Comparison of ENCODE assay signal across 14 cellular contexts in genomic region chr22:45717787-45718186, GRCh38. TPM values are rescaled to one million over a fixed set of nuclear protein-coding genes. Genes with fewer than 3 reads are reported as not detected.
A peak's percentile ranks its signal among the peaks of the same experiment; 100 is the strongest.
DNase-seq lines count a peak whose midpoint lies in the region; ATAC-seq and TF ChIP-seq lines count a peak whose summit lies in the region.
"Had no signal": no experiment of that assay in that cellular context is flagged by ENCODE, and none has a peak within 500 bp of the region (broad histone marks: within the 10 kb centered on the region; RNA-seq: fewer than 3 reads in every experiment).

No MANE protein-coding gene starts in this region.

- TF ChIP-seq RAD21 in HCT116 (IDR thresholded peaks at IDR 0.05; ENCODE audit: low read depth) = no peak

- no peak overlapping the region for H3K4me3 ChIP-seq in ACC112 (ENCODE audit: low read depth, low read length)
- no peak overlapping the region for H3K4me3 ChIP-seq in HCT116 (replicated peaks in 1 of 2; ENCODE audit: low read depth in 1 of 2, low read length in 2 of 2)
- no peak overlapping the region for H3K4me3 ChIP-seq in fibroblast of villous mesenchyme (ENCODE audit: low read depth, low read length)
- H3K4me3 ChIP-seq: psoas muscle had no signal

- CTCF ChIA-PET in HCT116 (lab: Charles Lee) = no interaction called here

- H3K4me1 ChIP-seq in ACC112 (ENCODE audit: control insufficient read depth, insufficient read depth, low read length, unreplicated experiment) (peaks cover 12% of the 10 kb centered on the region), HCT116 (ENCODE audit: control insufficient read depth in 1 of 2, insufficient read depth in 2 of 2, low read length in 2 of 2) (peaks cover 0 to 12% of the 10 kb centered on the region in 2 experiments; a peak in 2 of 4 replicates)

- POLR2A ChIA-PET in HCT116 (lab: Charles Lee) = no interaction called here

- H3K79me2 ChIP-seq in ACC112 (ENCODE audit: control insufficient read depth, insufficient read depth, low read length, unreplicated experiment) (peaks cover 10% of the 10 kb centered on the region), HCT116 (ENCODE audit: insufficient read depth, low read length) (peaks cover 26% of the 10 kb centered on the region)

- intact Hi-C loops in HCT116 (cut with micrococcal nuclease) = no loop called here

- RAD21 ChIA-PET in HCT116 (lab: Charles Lee; ENCODE audit: low non-redundant PET in 1 of 2, low total read pairs in 2 of 2, uncharacterized antibody in 2 of 2, unreplicated experiment in 2 of 2) = no interaction called here

- H3K9me3 ChIP-seq in HCT116 (ENCODE audit: control insufficient read depth in 1 of 2, insufficient read depth in 1 of 2, low read depth in 1 of 2, low read length in 2 of 2) = no peaks in the 10 kb centered on the region
- H3K9me3 ChIP-seq: psoas muscle had no signal

- TF ChIP-seq POLR2A in HCT116 (IDR thresholded peaks at IDR 0.05; ENCODE audit: borderline replicate concordance, extremely low read depth, insufficient read depth, insufficient read length) = no peak

- TF ChIP-seq CTCF in HCT116 (IDR thresholded peaks at IDR 0.05 in 2 of 3, conservative IDR thresholded peaks at IDR 0.05 in 1 of 3; ENCODE audit: borderline replicate concordance in 1 of 3, insufficient read depth in 1 of 3, low read depth in 2 of 3, low read length in 2 of 3) (no peak), fibroblast of villous mesenchyme (IDR thresholded peaks at IDR 0.05; ENCODE audit: insufficient read depth, low read depth, low read length) (no peak)

- H3K27ac ChIP-seq in ACC112 (ENCODE audit: low read depth, low read length) = peak overlapping the region; percentile 29
- no peak overlapping the region for H3K27ac ChIP-seq in HCT116 (ENCODE audit: low read depth, low read length)
- H3K27ac ChIP-seq: psoas muscle had no signal

- H4K20me1 ChIP-seq in HCT116 (ENCODE audit: insufficient read depth) = 0 out of 2 replicates have a peak, but pooled peaks cover 4% of the 10 kb centered on the region

- no TSS peak for BruUV-seq in HCT116 (replicated peaks; lab: Mats Ljungman, UMichigan)

- H3K27me3 ChIP-seq in ACC112 (ENCODE audit: insufficient read depth, low read length) (no peaks in the 10 kb centered on the region), HCT116 (ENCODE audit: insufficient read depth, low read length) (no peaks in the 10 kb centered on the region)

- no peak overlapping the region for H3K4me2 ChIP-seq in HCT116 (ENCODE audit: low read length)

- DNase-seq in HCT116 (ENCODE audit: low read depth, low spot score) = no peak
- peak; percentile 15 to 76 for DNase-seq in SW 1271 (lab: John Stamatoyannopoulos, UW)
- peak; percentile 48 for DNase-seq in fibroblast of villous mesenchyme (ENCODE audit: low read depth)
- DNase-seq in middle frontal gyrus (ENCODE audit: extremely low spot score, low spot score) = no peak
- no peak for DNase-seq in NCI-H748 (lab: John Stamatoyannopoulos, UW; ENCODE audit: unreplicated experiment)
- no peak for DNase-seq in NAMALWA (ENCODE audit: low spot score)
- DNase-seq: activated gamma-delta T cell treated with Interleukin-2 at 50 U/mL for 16 hours, DMS53, erythroblast, H9, MV-4-11, psoas muscle had no signal

- ATAC-seq in HCT116 = no peak
- no peak for ATAC-seq in HG02623 (IDR thresholded peaks at IDR 0.05; ENCODE audit: unreplicated experiment)
- ATAC-seq: psoas muscle had no signal

- H3K36me3 ChIP-seq in ACC112 (ENCODE audit: insufficient read depth, low read length) (peaks cover 14% of the 10 kb centered on the region; the same call in 1 of the 2 replicates), HCT116 (ENCODE audit: control insufficient read depth in 1 of 2, insufficient read depth in 2 of 2, low read length in 2 of 2) (peaks cover 0 to 7% of the 10 kb centered on the region in 2 experiments; a peak in 1 of 4 replicates)

- no peak overlapping the region for H3K9ac ChIP-seq in HCT116 (ENCODE audit: low read length)

- H2AFZ ChIP-seq in ACC112 (ENCODE audit: low read length, unreplicated experiment) = no peak overlapping the region
- H2AFZ ChIP-seq in HCT116 (ENCODE audit: low read depth, low read length, poor library complexity, severe bottlenecking) = no peak overlapping the region

- H3K9me2 ChIP-seq in HCT116 (ENCODE audit: insufficient read depth) = no peaks in the 10 kb centered on the region

TF ChIP-seq in HCT116, 20 proteins besides CTCF, POLR2A, EP300 and RAD21:
- no peak for TF ChIP-seq TCF7L2 (IDR thresholded peaks at IDR 0.05; ENCODE audit: borderline replicate concordance, extremely low read depth, insufficient read depth, insufficient read length)
- TF ChIP-seq JUND (IDR thresholded peaks at IDR 0.05) = 0 out of 2 replicates have a peak, but pooled peaks have one; percentile 15

RNA-seq across cellular contexts. Expression of gene ATXN10, which starts 46.2 kb away (rescaled TPM):
- total RNA-seq in HCT116 (2021; ENCODE audit: unreplicated experiment) (135 TPM), fibroblast of villous mesenchyme (113 and 190 TPM in 2 replicates)
- 127 and 143 TPM in 2 replicates for polyA plus RNA-seq in HCT116 (2012)

Comparison
In these comparisons a context has a peak if more than half of its experiments do, and no peak if none do; other contexts are left out.
1. DNase-seq: peak in SW 1271 (2 of 2) and fibroblast of villous mesenchyme (single experiment); none in HCT116 (single experiment), middle frontal gyrus (single experiment), NCI-H748 (single experiment) and NAMALWA (single experiment).